8 cellular contexts compared by ENCODE assay signal in genomic region chr18:51029694-51030536, GRCh38.
DNase-seq lines count a peak whose midpoint lies in the region; ATAC-seq and TF ChIP-seq lines count a peak whose summit lies in the region.

TSS of gene SMAD4 (plus strand) at chr18:51030213. CDS start at chr18:51047047, 16,834 bp downstream.

- peak within 1 kb of the TSS; percentile 99 for H3K4me3 Mint-ChIP-seq in central memory CD8-positive, alpha-beta T cell

- no peaks in the 10 kb centered on the region for H3K9me3 Mint-ChIP-seq in central memory CD8-positive, alpha-beta T cell

- H3K27me3 Mint-ChIP-seq in central memory CD8-positive, alpha-beta T cell = no peaks in the 10 kb centered on the region

- peak; percentile 83 for ATAC-seq in GM19035 (IDR thresholded peaks at IDR 0.05; ENCODE audit: unreplicated experiment)
- peak; percentile 79 for ATAC-seq in HG03342 (IDR thresholded peaks at IDR 0.05; ENCODE audit: unreplicated experiment)
- peak; percentile 77 to 86 for ATAC-seq in activated CD4-positive, CD25-positive, alpha-beta regulatory T cell treated with anti-CD3 and anti-CD28 coated beads, Interleukin-2, amount 50 U/mL, for 24 hours
- peak; percentile 80 for ATAC-seq in central memory CD8-positive, alpha-beta T cell (replicated peaks; ENCODE audit: extremely low read depth, poor library complexity, severe bottlenecking)

- peak within 1 kb of the TSS; percentile 91 for H3K27ac Mint-ChIP-seq in central memory CD8-positive, alpha-beta T cell (ENCODE audit: low read depth)

- DNase-seq in AG09319 (ENCODE audit: extremely low read depth, low read depth) = peak; percentile 90
- peak; percentile 86 for DNase-seq in NCI-H345 treated with DMSO at 0.1 percent for 48 hours (lab: John Stamatoyannopoulos, UW; ENCODE audit: unreplicated experiment)
- peak; percentile 93 to 97 for DNase-seq in central memory CD8-positive, alpha-beta T cell (ENCODE audit: low spot score in 2 of 2)
- DNase-seq in iris pigment epithelial cell (ENCODE audit: low read depth) = peak; percentile 94
- DNase-seq in stimulated activated CD4-positive, alpha-beta T cell treated with anti-CD3 and anti-CD28 coated beads, Interleukin-12 subunit alpha, Interleukin-12 subunit beta, amount 100 ng/mL, for 24 hours (ENCODE audit: low read depth in 2 of 2) = peak; percentile 94 to 98

- peaks cover 54% of the 10 kb centered on the region for H3K4me1 Mint-ChIP-seq in central memory CD8-positive, alpha-beta T cell

- H3K36me3 Mint-ChIP-seq in central memory CD8-positive, alpha-beta T cell (ENCODE audit: insufficient read depth) = peaks cover 31% of the 10 kb centered on the region

- TF ChIP-seq CTCF in AG09319 (IDR thresholded peaks at IDR 0.05; ENCODE audit: low read depth, low read length) = no peak

Comparison
In these comparisons a context has a peak if more than half of its experiments do, and no peak if none do; other contexts are left out.
1. Peak in every context shown above with its lines: DNase-seq and ATAC-seq.